ENCODE assay signal across 10 cellular contexts in the genomic region with DNA sequence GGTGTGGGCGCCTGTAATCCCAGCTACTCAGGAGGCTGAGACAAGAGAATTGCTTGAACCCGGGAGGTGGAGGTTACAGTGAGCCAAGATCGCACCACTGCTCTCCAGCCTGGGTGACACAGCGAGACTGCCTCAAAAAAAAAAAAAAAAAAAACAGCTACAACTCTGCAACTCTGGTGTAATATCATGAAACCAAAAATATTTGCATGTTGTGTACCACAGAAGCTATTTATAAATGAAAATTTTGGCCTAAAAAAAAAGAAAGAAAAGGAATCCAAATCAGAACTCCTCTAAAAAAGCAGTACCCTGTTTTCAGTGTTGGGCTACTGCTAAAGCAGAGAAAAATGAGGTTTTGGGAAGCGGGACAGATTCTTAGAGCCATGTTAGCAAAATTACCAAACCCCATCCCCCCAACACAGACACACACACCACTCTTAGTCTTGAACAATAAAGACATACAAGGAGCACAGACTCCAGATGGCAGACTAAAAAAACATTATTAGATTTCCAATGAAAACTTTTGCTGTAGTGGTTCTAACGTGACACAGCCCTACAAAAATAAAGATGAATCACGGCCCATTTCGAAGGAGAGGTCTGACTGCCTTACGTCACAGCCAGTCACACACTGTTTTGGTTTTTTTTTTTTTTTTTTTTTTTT. TPM values are rescaled to one million over a fixed set of nuclear protein-coding genes. Genes with fewer than 3 reads are reported as not detected.
A peak's percentile ranks its signal among the peaks of the same experiment; 100 is the strongest.
DNase-seq lines count a peak whose midpoint lies in the region; ATAC-seq and TF ChIP-seq lines count a peak whose summit lies in the region.
"Had no signal": no experiment of that assay in that cellular context is flagged by ENCODE, and none has a peak within 500 bp of the region (broad histone marks: within the 10 kb centered on the region; RNA-seq: fewer than 3 reads in every experiment).

No MANE protein-coding gene starts in this region.

- TF ChIP-seq CTCF in activated B cell treated with CpG ODN at 0.5 μM for 24 hours (IDR thresholded peaks at IDR 0.05) (no peak), right atrium auricular region (IDR thresholded peaks at IDR 0.05) (no peak)

- H3K36me3 Mint-ChIP-seq in activated B cell treated with CpG ODN at 0.5 μM for 24 hours (ENCODE audit: low read depth), result no peaks in the 10 kb centered on the region

- H3K9me3 ChIP-seq in right atrium auricular region (no peaks in the 10 kb centered on the region), aorta (ENCODE audit: control insufficient read depth, low read length) (no peaks in the 10 kb centered on the region)
- H3K9me3 ChIP-seq: upper lobe of left lung had no signal

- H3K4me1 Mint-ChIP-seq in activated B cell treated with CpG ODN at 0.5 μM for 24 hours, result peaks cover 16% of the 10 kb centered on the region

- H3K36me3 ChIP-seq in right atrium auricular region (no peaks in the 10 kb centered on the region), aorta (ENCODE audit: control insufficient read depth in 1 of 2, insufficient read depth in 2 of 2, low read length in 1 of 2) (no peaks in the 10 kb centered on the region)
- H3K36me3 ChIP-seq: upper lobe of left lung had no signal

- intact Hi-C loops in Right ventricle myocardium inferior (cut with DNase I), result no loop called here
- intact Hi-C loops in cardiac septum (cut with DNase I), result no loop called here
- intact Hi-C loops in activated B cell treated with CpG ODN at 0.5 μM for 24 hours (cut with micrococcal nuclease), result no loop called here
- intact Hi-C loops in aorta (cut with DNase I), result loop anchor here (2.0 to 5.0 kb wide), 2 partner anchors 44 to 85 kb away; no protein-coding TSS in a partner anchor

- ATAC-seq in Right ventricle myocardium inferior (peak; percentile 61), activated B cell treated with CpG ODN at 0.5 μM for 24 hours (ENCODE audit: low read depth) (peak; percentile 34), aorta (ENCODE audit: low FRiP score) (peak; percentile 87)
- ATAC-seq: A549 had no signal

- H3K4me3 Mint-ChIP-seq in activated B cell treated with CpG ODN at 0.5 μM for 24 hours, result peak overlapping the region; percentile 13

- H3K27me3 Mint-ChIP-seq in activated B cell treated with CpG ODN at 0.5 μM for 24 hours, result no peaks in the 10 kb centered on the region

- CTCF ChIA-PET in activated B cell treated with CpG ODN at 0.5 μM for 24 hours (lab: Charles Lee), result no interaction called here

- WGBS in aorta, 2 donors, result 14 to 16% methylated on average over 9 of the region's 9 CpGs

- peaks cover 0 to 14% of the 10 kb centered on the region in 2 donors for H3K4me1 ChIP-seq in right atrium auricular region
- H3K4me1 ChIP-seq in aorta (ENCODE audit: control insufficient read depth in 1 of 2, insufficient read depth in 2 of 2, low read length in 2 of 2), result peaks cover 0 to 3% of the 10 kb centered on the region in 2 donors
- H3K4me1 ChIP-seq: A549, upper lobe of left lung had no signal

- peak overlapping the region; percentile 66 for H3K27ac Mint-ChIP-seq in activated B cell treated with CpG ODN at 0.5 μM for 24 hours

- H3K4me3 ChIP-seq in right atrium auricular region (no peak overlapping the region), aorta (ENCODE audit: low read length in 2 of 2) (no peak overlapping the region)
- H3K4me3 ChIP-seq: A549, upper lobe of left lung had no signal

- H3K27ac ChIP-seq in right atrium auricular region (peak overlapping the region; percentile 59 to 79), aorta (ENCODE audit: low read depth in 1 of 2, low read length in 2 of 2) (peak overlapping the region; percentile 87 to 100)
- H3K27ac ChIP-seq: A549 had no signal

- H3K27me3 ChIP-seq in right atrium auricular region (no peaks in the 10 kb centered on the region), aorta (ENCODE audit: control insufficient read depth in 1 of 2, insufficient read depth in 2 of 2, low read length in 1 of 2) (no peaks in the 10 kb centered on the region)
- H3K27me3 ChIP-seq: upper lobe of left lung had no signal

- peaks cover 10% of the 10 kb centered on the region for H3K9me3 Mint-ChIP-seq in activated B cell treated with CpG ODN at 0.5 μM for 24 hours

- DNase-seq in Right ventricle myocardium inferior (ENCODE audit: missing footprints), result no peak
- no peak for DNase-seq in cardiac septum (ENCODE audit: low spot score)
- DNase-seq in activated B cell treated with CpG ODN at 0.5 μM for 24 hours, result no peak
- DNase-seq in right atrium auricular region (ENCODE audit: low spot score), result no peak
- DNase-seq in aorta, result no peak
- DNase-seq in HuH-7 (ENCODE audit: low spot score), result no peak
- no peak for DNase-seq in NCI-H748 treated with DMSO at 0.1 percent for 48 hours (lab: John Stamatoyannopoulos, UW)
- no peak for DNase-seq in NCI-H2227 treated with DMSO at 0.1 percent for 48 hours (lab: John Stamatoyannopoulos, UW)
- DNase-seq: upper lobe of left lung had no signal

- POLR2A ChIA-PET in activated B cell treated with CpG ODN at 0.5 μM for 24 hours (lab: Charles Lee), result interaction anchor here (0.6 to 1.1 kb wide), 3 partner anchors 22 to 51 kb away, joined by 3 to 5 read pairs (median 3); a partner anchor contains a TSS

RNA-seq across cellular contexts. Expression of a gene that starts 51.5 kb away (rescaled TPM):
- total RNA-seq in Right ventricle myocardium inferior (73.5 TPM), cardiac septum (113 TPM), activated B cell treated with CpG ODN at 0.5 μM for 24 hours (3.2 and 3.3 TPM in 2 replicates), right atrium auricular region (100 to 1,000 TPM in 1 of 2 donors, 10 to 100 TPM in 1; 50.8 to 118 TPM), aorta (100 to 1,000 TPM in 1 of 2 donors, 10 to 100 TPM in 1; 67.0 to 106 TPM)
- 10 to 100 TPM in 1 of 2 donors, 1 to 10 TPM in 1; 4.8 to 12.0 TPM for polyA plus RNA-seq in aorta

Comparison
In these comparisons a context has a peak if more than half of its experiments do, and no peak if none do; other contexts are left out.
1. ATAC-seq: peak in every context shown above with its lines; median percentile 87 in aorta; 61 in Right ventricle myocardium inferior; 34 in activated B cell treated with CpG ODN at 0.5 μM for 24 hours.
2. RNA of a gene that starts 51.5 kb away (total RNA-seq): 50.8 to 118 TPM in right atrium auricular region, 113 TPM in cardiac septum (single experiment), 67.0 to 106 TPM in aorta and 73.5 TPM in Right ventricle myocardium inferior (single experiment); 3.2 to 3.3 TPM in activated B cell treated with CpG ODN at 0.5 μM for 24 hours; every median in the first group is over 10 times any median in the second.
3. intact Hi-C loops: an anchor here in aorta (2.0 to 5.0 kb wide); none called in Right ventricle myocardium inferior, cardiac septum and activated B cell treated with CpG ODN at 0.5 μM for 24 hours.